Comparison of ENCODE assay signal across 11 cellular contexts in the genomic region with DNA sequence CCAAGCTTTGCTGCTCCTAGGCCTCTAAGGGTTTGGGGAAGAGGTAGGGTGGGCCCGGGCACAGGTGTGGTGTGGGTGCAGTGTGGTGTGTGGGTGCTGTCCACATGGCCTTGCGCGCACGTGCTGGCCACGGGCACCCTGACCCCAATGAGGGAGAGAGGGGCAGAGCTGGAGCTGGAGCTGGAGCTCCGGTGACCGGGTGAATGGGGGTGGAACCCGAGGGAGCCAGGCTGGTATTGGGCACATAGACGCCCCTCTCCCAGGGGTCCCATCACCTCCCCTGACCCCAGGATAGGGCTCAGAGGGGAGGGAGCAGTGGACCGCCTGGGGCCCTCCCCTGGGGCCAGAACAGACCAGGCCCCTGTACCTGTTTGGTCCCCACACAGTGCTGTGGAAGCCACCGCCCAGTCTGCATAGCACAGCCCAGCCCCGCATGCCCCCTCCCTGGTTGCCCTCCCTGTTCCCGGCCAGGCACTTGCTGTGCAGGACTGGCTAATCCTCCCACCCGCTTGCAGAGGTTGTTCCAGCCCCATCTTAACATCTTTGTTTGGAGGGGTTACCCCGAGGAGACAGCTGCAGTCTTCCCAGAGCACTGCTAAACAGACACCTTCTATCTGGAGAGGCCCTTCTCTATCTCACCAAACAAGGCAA. TPM values are rescaled to one million over a fixed set of nuclear protein-coding genes. Genes with fewer than 3 reads are reported as not detected.
DNase-seq lines count a peak whose midpoint lies in the region; ATAC-seq, FAIRE-seq and TF ChIP-seq lines count a peak whose summit lies in the region.
"Had no signal": no experiment of that assay in that cellular context is flagged by ENCODE, and none has a peak within 500 bp of the region (broad histone marks: within the 10 kb centered on the region; RNA-seq: fewer than 3 reads in every experiment).

No MANE protein-coding gene starts in this region.

- TF ChIP-seq CTCF in IMR-90 (conservative IDR thresholded peaks at IDR 0.05; ENCODE audit: low read depth, low read length) (no peak), H1 (IDR thresholded peaks at IDR 0.05; ENCODE audit: control extremely low read depth in 1 of 3, insufficient read depth in 1 of 3, low read depth in 1 of 3, low read length in 3 of 3) (no peak), mucosa of descending colon (IDR thresholded peaks at IDR 0.05) (no peak), tibial artery (IDR thresholded peaks at IDR 0.05) (no peak)

- H4K8ac ChIP-seq in IMR-90 (ENCODE audit: low read depth in 2 of 2, low read length in 2 of 2) (peak overlapping the region in 1 of 2 experiments; percentile 78; a peak in 1 of 4 replicates), H1 (ENCODE audit: extremely low read depth, insufficient read depth, low read length) (no peak overlapping the region; the same call in 1 of the 2 replicates)

- no peak for TF ChIP-seq EP300 in H1 (IDR thresholded peaks at IDR 0.05; ENCODE audit: borderline replicate concordance in 1 of 2, low read depth in 2 of 2, low read length in 2 of 2)

- H3K4me3 ChIP-seq in IMR-90 (ENCODE audit: insufficient read depth, low read depth, low read length) (no peak overlapping the region), H1 (ENCODE audit: extremely low read depth in 1 of 4, insufficient read depth in 2 of 4, low read depth in 3 of 4, low read length in 4 of 4) (peak overlapping the region in 1 of 4 experiments; percentile 65; a peak in 2 of 8 replicates), mucosa of descending colon (no peak overlapping the region), tibial artery (peak overlapping the region; percentile 61 to 84)

- intact Hi-C loops in IMR-90 (cut with micrococcal nuclease) (no loop called here), mucosa of descending colon (cut with DNase I, micrococcal nuclease) (no loop called here), tibial artery (cut with DNase I; ENCODE audit: low total_unique reads) (no loop called here)

- H3K9me1 ChIP-seq in IMR-90 (ENCODE audit: insufficient read depth, low read length): peaks cover 8% of the 10 kb centered on the region

- H2AK9ac ChIP-seq in IMR-90 (replicated peaks; ENCODE audit: low read depth, low read length, poor library complexity): peak overlapping the region; percentile 11

- peaks cover 27% of the 10 kb centered on the region for H3K4me1 ChIP-seq in IMR-90 (ENCODE audit: control insufficient read depth, insufficient read depth, low read length)
- H3K4me1 ChIP-seq in H1 (replicated peaks in 1 of 4; ENCODE audit: control insufficient read depth in 3 of 4, insufficient read depth in 4 of 4, low read length in 3 of 4): peaks cover 5 to 32% (median 17%) of the 10 kb centered on the region in 4 experiments
- no peaks in the 10 kb centered on the region for H3K4me1 ChIP-seq in mucosa of descending colon (ENCODE audit: low read depth)
- peaks cover 0 to 62% (median 48%) of the 10 kb centered on the region in 4 donors for H3K4me1 ChIP-seq in tibial artery

- FAIRE-seq in H1 (lab: Jason Lieb, UNC) (no peak), GM12892 (lab: Jason Lieb, UNC) (no peak)

- H3K14ac ChIP-seq in IMR-90 (replicated peaks; ENCODE audit: low read depth, low read length): no peak overlapping the region
- no peak overlapping the region for H3K14ac ChIP-seq in H1 (ENCODE audit: insufficient read length)

- 76% methylated on average over 3 of the region's 15 CpGs; no CpG with 5 or more reads in 1 of the 2 experiments for WGBS in IMR-90 (ENCODE audit: extremely low coverage in 2 of 2, insufficient read length in 1 of 2), 2 experiments
- WGBS in H1 (ENCODE audit: extremely low coverage in 1 of 2, insufficient coverage in 1 of 2, insufficient read length in 1 of 2, insufficient replicate concordance in 2 of 2, low coverage in 1 of 2, low lambda C conversion rate in 2 of 2, missing lambda C conversion rate in 1 of 2), 2 experiments: 61% methylated on average over 7 of the region's 15 CpGs; no CpG with 5 or more reads in 1 of the 2 experiments

- dilution Hi-C loops in IMR-90 (cut with HindIII; ENCODE audit: low sequenced_read_pairs, unreplicated experiment): no loop called here

- TF ChIP-seq RAD21 in IMR-90 (IDR thresholded peaks at IDR 0.05; ENCODE audit: low read length): no peak
- no peak for TF ChIP-seq RAD21 in H1 (IDR thresholded peaks at IDR 0.05 in 1 of 2, conservative IDR thresholded peaks at IDR 0.05 in 1 of 2; ENCODE audit: low read depth in 2 of 2, low read length in 2 of 2)

- POLR2A ChIA-PET in IMR-90 (lab: Charles Lee; ENCODE audit: unreplicated experiment): no interaction called here
- POLR2A ChIA-PET in H1 (lab: Charles Lee; ENCODE audit: partially characterized antibody): interaction anchor here (1.1 to 2.9 kb wide), 4 partner anchors 8 to 70 kb away, joined by 3 to 8 read pairs (median 4); no protein-coding TSS in a partner anchor

- H3K9ac ChIP-seq in IMR-90 (ENCODE audit: low read depth, low read length) (no peak overlapping the region), H1 (replicated peaks in 1 of 4; ENCODE audit: extremely low read depth in 1 of 4, low read depth in 3 of 4, low read length in 3 of 4) (no peak overlapping the region)

- peak overlapping the region; percentile 4; the same call in 1 of the 2 replicates for H3K23ac ChIP-seq in IMR-90 (ENCODE audit: low read depth, low read length)
- H3K23ac ChIP-seq in H1 (ENCODE audit: insufficient read length): no peak overlapping the region

- H3K56ac ChIP-seq in IMR-90 (ENCODE audit: extremely low read depth, insufficient read depth, low read length): no peak overlapping the region
- H3K56ac ChIP-seq in H1 (replicated peaks; ENCODE audit: insufficient read length, low read depth, low read length): no peak overlapping the region

- H3K79me1 ChIP-seq in IMR-90 (ENCODE audit: low read depth in 1 of 2, low read length in 2 of 2) (no peaks in the 10 kb centered on the region), H1 (ENCODE audit: low read depth, low read length) (no peaks in the 10 kb centered on the region)

- in situ Hi-C loops in IMR-90 (cut with MboI; ENCODE audit: low sequenced_read_pairs): no loop called here

- peak overlapping the region; percentile 77 for H2AFZ ChIP-seq in IMR-90 (replicated peaks; ENCODE audit: low read length, poor library complexity)
- H2AFZ ChIP-seq in H1 (ENCODE audit: low read length): no peak overlapping the region; the same call in 1 of the 2 replicates

- TF ChIP-seq POLR2A in IMR-90 (IDR thresholded peaks at IDR 0.05; ENCODE audit: low read depth, low read length) (no peak), H1 (IDR thresholded peaks at IDR 0.05; ENCODE audit: control extremely low read depth in 1 of 2, low read depth in 2 of 2, low read length in 2 of 2) (no peak), GM12892 (IDR thresholded peaks at IDR 0.05; ENCODE audit: low read depth, low read length) (no peak)

- peak overlapping the region; percentile 10; the same call in 1 of the 2 replicates for H4K5ac ChIP-seq in IMR-90 (ENCODE audit: low read depth, low read length)
- no peak overlapping the region for H4K5ac ChIP-seq in H1 (ENCODE audit: insufficient read length, low read depth, low read length)

- H2AK5ac ChIP-seq in IMR-90 (ENCODE audit: low read depth, low read length) (0 out of 2 replicates have a peak overlapping the region, but pooled peaks have one; percentile 4), H1 (ENCODE audit: low read depth, low read length) (peak overlapping the region; percentile 60; the same call in 1 of the 2 replicates)

- H3K27me3 ChIP-seq in IMR-90 (ENCODE audit: control insufficient read depth, insufficient read depth, low read length) (peaks cover 5% of the 10 kb centered on the region; the same call in 1 of the 2 replicates), H1 (replicated peaks in 1 of 4; ENCODE audit: control insufficient read depth in 3 of 4, extremely low read depth in 1 of 4, insufficient read depth in 3 of 4, low read length in 3 of 4) (peaks cover 0 to 13% (median 6%) of the 10 kb centered on the region in 4 experiments; a peak in 6 of 7 replicates), tibial artery (no peaks in the 10 kb centered on the region)

- H3K18ac ChIP-seq in IMR-90 (ENCODE audit: low read depth, low read length): no peak overlapping the region
- peak overlapping the region; percentile 60; the same call in 1 of the 2 replicates for H3K18ac ChIP-seq in H1 (ENCODE audit: extremely low read depth, low read length)

- 0 out of 2 replicates have a peak overlapping the region, but pooled peaks have one; percentile 40 for H3K4ac ChIP-seq in IMR-90 (ENCODE audit: low read depth, low read length)
- H3K4ac ChIP-seq in H1 (replicated peaks; ENCODE audit: insufficient read length, low read depth, low read length): no peak overlapping the region

- peak overlapping the region; percentile 63; the same call in 1 of the 2 replicates for H2BK12ac ChIP-seq in H1 (ENCODE audit: low read depth, low read length)

- H4K20me1 ChIP-seq in IMR-90 (ENCODE audit: insufficient read depth, low read length) (no peaks in the 10 kb centered on the region), H1 (replicated peaks in 1 of 2; ENCODE audit: control insufficient read depth in 1 of 2, insufficient read depth in 2 of 2, low read length in 2 of 2) (no peaks in the 10 kb centered on the region)

- H2BK120ac ChIP-seq in IMR-90 (ENCODE audit: low read depth, low read length) (no peak overlapping the region), H1 (replicated peaks; ENCODE audit: low read depth, low read length) (no peak overlapping the region)

- CTCF ChIA-PET in IMR-90 (lab: Yijun Ruan, JAX) (interaction anchor here (0.7 to 0.9 kb wide), 2 partner anchors 20 to 30 kb away, joined by 3 read pairs; no protein-coding TSS in a partner anchor), H1 (lab: Charles Lee; ENCODE audit: partially characterized antibody) (interaction anchor here (1.4 to 45.1 kb wide), 4 partner anchors 6 to 70 kb away, joined by 6 to 1432 read pairs (median 734); partner anchors contain the start of genes ADAM33 and SIGLEC1)

- H2BK20ac ChIP-seq in IMR-90 (ENCODE audit: low read depth, low read length) (0 out of 2 replicates have a peak overlapping the region, but pooled peaks have one; percentile 1), H1 (ENCODE audit: low read length) (peak overlapping the region; percentile 72; the same call in 1 of the 2 replicates)

- peaks cover 11% of the 10 kb centered on the region for H3K23me2 ChIP-seq in H1 (ENCODE audit: low read depth, low read length)

- BruUV-seq in IMR-90 (replicated peaks; lab: Mats Ljungman, UMichigan): no TSS peak

- H3K27ac ChIP-seq in IMR-90 (ENCODE audit: insufficient read depth, low read length) (no peak overlapping the region), H1 (ENCODE audit: low read depth, low read length) (no peak overlapping the region), tibial artery (peak overlapping the region; percentile 82 to 90)

- H3K9me3 ChIP-seq in IMR-90 (ENCODE audit: control insufficient read depth, insufficient read depth, low read length) (no peaks in the 10 kb centered on the region), H1 (ENCODE audit: insufficient read depth in 2 of 2, low read depth in 1 of 2, low read length in 1 of 2) (no peaks in the 10 kb centered on the region), mucosa of descending colon (no peaks in the 10 kb centered on the region), tibial artery (no peaks in the 10 kb centered on the region)

- ATAC-seq in IMR-90 (ENCODE audit: low read depth): no peak
- peak; percentile 10 for ATAC-seq in mucosa of descending colon

- H3K79me2 ChIP-seq in H1 (ENCODE audit: control insufficient read depth in 1 of 2, insufficient read depth in 2 of 2, low read length in 2 of 2): no peaks in the 10 kb centered on the region

- DNase-seq in IMR-90 (no peak), H1 (ENCODE audit: low read depth in 1 of 2, low spot score in 2 of 2) (no peak), mucosa of descending colon (no peak), tibial artery (no peak), GM12892 (ENCODE audit: insufficient read length) (no peak), hypothalamus (lab: John Stamatoyannopoulos, UW) (no peak), germinal center (ENCODE audit: low spot score) (no peak)
- DNase-seq: NCI-H1105 treated with DMSO at 0.1 percent for 48 hours; stimulated activated CD4-positive, alpha-beta T cell treated with anti-CD3 and anti-CD28 coated beads, Interleukin-2, amount 100 ng/mL, for 48 hours; T-helper 2 cell had no signal

- H3K4me2 ChIP-seq in IMR-90 (ENCODE audit: low read depth, low read length): peak overlapping the region; percentile 10; the same call in 1 of the 2 replicates
- peak overlapping the region; percentile 71 to 76 for H3K4me2 ChIP-seq in H1 (ENCODE audit: insufficient read depth in 1 of 2, low read depth in 2 of 2, low read length in 2 of 2)

- H2BK5ac ChIP-seq in IMR-90 (ENCODE audit: low read depth, low read length, poor library complexity, severe bottlenecking) (no peak overlapping the region), H1 (ENCODE audit: low read depth, low read length) (peak overlapping the region; percentile 52; the same call in 1 of the 2 replicates)

- no peaks in the 10 kb centered on the region for H3K36me3 ChIP-seq in IMR-90 (ENCODE audit: control insufficient read depth, insufficient read depth, low read length)
- H3K36me3 ChIP-seq in H1 (ENCODE audit: control insufficient read depth in 2 of 4, insufficient read depth in 4 of 4, low read length in 3 of 4): no peaks in the 10 kb centered on the region
- no peaks in the 10 kb centered on the region for H3K36me3 ChIP-seq in mucosa of descending colon (ENCODE audit: low read depth)
- no peaks in the 10 kb centered on the region for H3K36me3 ChIP-seq in tibial artery

- H2BK15ac ChIP-seq in IMR-90 (ENCODE audit: low read depth, low read length) (no peak overlapping the region), H1 (ENCODE audit: low read length) (peak overlapping the region; percentile 75; the same call in 1 of the 2 replicates)

- H4K91ac ChIP-seq in IMR-90 (ENCODE audit: insufficient read depth, low read depth, low read length) (0 out of 2 replicates have a peak overlapping the region, but pooled peaks have one; percentile 62), H1 (replicated peaks; ENCODE audit: insufficient read length, low read length) (peak overlapping the region; percentile 70)

RNA-seq across cellular contexts. Expression of gene ADAM33, which starts 1.0 kb away (rescaled TPM):
- under 0.01 and 0.18 TPM in 2 replicates for total RNA-seq in IMR-90 (2012; rRNA removed)
- 1.6 and 1.7 TPM in 2 replicates for polyA plus RNA-seq in IMR-90 (2012; rRNA removed)
- 0.13 and 0.60 TPM in 2 replicates for polyA plus RNA-seq in IMR-90 (2012; cell fraction: cytosol; rRNA removed)
- 17.6 and 23.5 TPM in 2 replicates for polyA plus RNA-seq in IMR-90 (2012; cell fraction: nucleus; rRNA removed; ENCODE audit: low replicate concordance)
- total RNA-seq in H1 (2021; fragmentation: NEBNext Ultra II Directional; extraction: Animal tissue kit (Norgen Biotek cat#: 25700)): 5.7 and 6.0 TPM in 2 replicates
- 4.2 and 7.0 TPM in 2 replicates for polyA plus RNA-seq in H1 (2011; rRNA removed)
- polyA plus RNA-seq in H1 (2011; cell fraction: cytosol; rRNA removed): 5.8 TPM
- 49.2 TPM for polyA plus RNA-seq in H1 (2011; cell fraction: nucleus; rRNA removed)
- polyA plus RNA-seq in H1 (2012, experiment 1 of 2): 4.7 to 8.5 TPM (median 6.9 TPM) in 4 replicates
- polyA plus RNA-seq in H1 (2012, experiment 2 of 2): 3.2 TPM
- polyA plus RNA-seq in H1 (2013, experiment 1 of 2): 4.5 TPM
- 4.1 TPM for polyA plus RNA-seq in H1 (2013, experiment 2 of 2)
- 1.6 and 2.3 TPM in 2 replicates for polyA minus RNA-seq in H1 (2011; rRNA and poly(A)+ RNA removed)
- polyA minus RNA-seq in H1 (2011; cell fraction: cytosol; rRNA and poly(A)+ RNA removed): 1.6 TPM
- 10.8 TPM for polyA minus RNA-seq in H1 (2011; cell fraction: nucleus; rRNA and poly(A)+ RNA removed)
- 10 to 100 TPM in 1 of 3 donors, 1 to 10 TPM in 2; 6.4 to 86.6 (median 9.7) TPM for total RNA-seq in mucosa of descending colon
- not detected for polyA plus RNA-seq in GM12892 (2012; ENCODE audit: missing spikeins)
- total RNA-seq: Daoy had no signal

RNA-seq across cellular contexts. Expression of gene GFRA4, which starts 17.6 kb away (rescaled TPM):
- not detected in 2 replicates for total RNA-seq in IMR-90 (2012; rRNA removed)
- polyA plus RNA-seq in IMR-90 (2012; rRNA removed): not detected in 2 replicates
- not detected in 2 replicates for polyA plus RNA-seq in IMR-90 (2012; cell fraction: cytosol; rRNA removed)
- polyA plus RNA-seq in IMR-90 (2012; cell fraction: nucleus; rRNA removed; ENCODE audit: low replicate concordance): not detected in 2 replicates
- not detected in 2 replicates for total RNA-seq in H1 (2021; fragmentation: NEBNext Ultra II Directional; extraction: Animal tissue kit (Norgen Biotek cat#: 25700))
- polyA plus RNA-seq in H1 (2011; rRNA removed): 0.05 TPM in 1 of 2 replicates, not detected in the other
- polyA plus RNA-seq in H1 (2011; cell fraction: cytosol; rRNA removed): not detected
- polyA plus RNA-seq in H1 (2011; cell fraction: nucleus; rRNA removed): 0.13 TPM
- not detected in 4 replicates for polyA plus RNA-seq in H1 (2012, experiment 1 of 2)
- polyA plus RNA-seq in H1 (2012, experiment 2 of 2): not detected
- not detected for polyA plus RNA-seq in H1 (2013, experiment 1 of 2)
- polyA plus RNA-seq in H1 (2013, experiment 2 of 2): not detected
- not detected in 2 replicates for polyA minus RNA-seq in H1 (2011; rRNA and poly(A)+ RNA removed)
- polyA minus RNA-seq in H1 (2011; cell fraction: cytosol; rRNA and poly(A)+ RNA removed): not detected
- polyA minus RNA-seq in H1 (2011; cell fraction: nucleus; rRNA and poly(A)+ RNA removed): not detected
- total RNA-seq in mucosa of descending colon: not detected
- polyA plus RNA-seq in GM12892 (2012; ENCODE audit: missing spikeins): not detected
- total RNA-seq: Daoy had no signal

RNA-seq across cellular contexts. Expression of gene SIGLEC1, which starts 31.6 kb away (rescaled TPM):
- total RNA-seq in IMR-90 (2012; rRNA removed) (not detected in 2 replicates), mucosa of descending colon (10 to 100 TPM in 2 of 3 donors, 1 to 10 TPM in 1; 3.3 to 21.7 (median 12.2) TPM)
- polyA plus RNA-seq in IMR-90 (2012; rRNA removed) (not detected in 2 replicates), H1 (2011; rRNA removed) (0.02 TPM in 2 replicates)
- not detected in 2 replicates for polyA plus RNA-seq in IMR-90 (2012; cell fraction: cytosol; rRNA removed)
- polyA plus RNA-seq in IMR-90 (2012; cell fraction: nucleus; rRNA removed; ENCODE audit: low replicate concordance): 0.01 TPM in 1 of 2 replicates, not detected in the other
- total RNA-seq in H1 (2021; fragmentation: NEBNext Ultra II Directional; extraction: Animal tissue kit (Norgen Biotek cat#: 25700)): not detected in 2 replicates
- polyA plus RNA-seq in H1 (2011; cell fraction: cytosol; rRNA removed): not detected
- polyA plus RNA-seq in H1 (2011; cell fraction: nucleus; rRNA removed): 0.04 TPM
- polyA plus RNA-seq in H1 (2012, experiment 1 of 2): not detected in 4 replicates
- polyA plus RNA-seq in H1 (2012, experiment 2 of 2): not detected
- not detected for polyA plus RNA-seq in H1 (2013, experiment 1 of 2)
- not detected for polyA plus RNA-seq in H1 (2013, experiment 2 of 2)
- polyA minus RNA-seq in H1 (2011; rRNA and poly(A)+ RNA removed): not detected in 2 replicates
- polyA minus RNA-seq in H1 (2011; cell fraction: cytosol; rRNA and poly(A)+ RNA removed): not detected
- polyA minus RNA-seq in H1 (2011; cell fraction: nucleus; rRNA and poly(A)+ RNA removed): not detected
- not detected for polyA plus RNA-seq in GM12892 (2012; ENCODE audit: missing spikeins)
- total RNA-seq: Daoy had no signal

RNA-seq across cellular contexts. Expression of gene HSPA12B, which starts 51.7 kb away (rescaled TPM):
- total RNA-seq in IMR-90 (2012; rRNA removed) (not detected in 2 replicates), mucosa of descending colon (1 to 10 TPM; 1.2 to 5.9 (median 3.4) TPM)
- polyA plus RNA-seq in IMR-90 (2012; rRNA removed) (not detected in 2 replicates), H1 (2011; rRNA removed) (2.2 and 3.5 TPM in 2 replicates)
- polyA plus RNA-seq in IMR-90 (2012; cell fraction: cytosol; rRNA removed): 0.03 TPM in 1 of 2 replicates, not detected in the other
- polyA plus RNA-seq in IMR-90 (2012; cell fraction: nucleus; rRNA removed; ENCODE audit: low replicate concordance): not detected in 2 replicates
- total RNA-seq in H1 (2021; fragmentation: NEBNext Ultra II Directional; extraction: Animal tissue kit (Norgen Biotek cat#: 25700)): 4.3 and 4.9 TPM in 2 replicates
- polyA plus RNA-seq in H1 (2011; cell fraction: cytosol; rRNA removed): 3.1 TPM
- polyA plus RNA-seq in H1 (2011; cell fraction: nucleus; rRNA removed): 7.7 TPM
- 2.8 to 6.7 TPM (median 5.2 TPM) in 4 replicates for polyA plus RNA-seq in H1 (2012, experiment 1 of 2)
- polyA plus RNA-seq in H1 (2012, experiment 2 of 2): 2.5 TPM
- 2.7 TPM for polyA plus RNA-seq in H1 (2013, experiment 1 of 2)
- 2.5 TPM for polyA plus RNA-seq in H1 (2013, experiment 2 of 2)
- 1.6 and 1.9 TPM in 2 replicates for polyA minus RNA-seq in H1 (2011; rRNA and poly(A)+ RNA removed)
- polyA minus RNA-seq in H1 (2011; cell fraction: cytosol; rRNA and poly(A)+ RNA removed): 2.5 TPM
- polyA minus RNA-seq in H1 (2011; cell fraction: nucleus; rRNA and poly(A)+ RNA removed): 8.1 TPM
- 0.11 TPM for polyA plus RNA-seq in GM12892 (2012; ENCODE audit: missing spikeins)

Comparison
In these comparisons a context has a peak if more than half of its experiments do, and no peak if none do; other contexts are left out.
1. H3K27ac ChIP-seq: peak in tibial artery (2 of 2); none in IMR-90 (single experiment) and H1 (single experiment).
2. H3K4me3 ChIP-seq: peak in tibial artery (2 of 2); none in IMR-90 (single experiment) and mucosa of descending colon (single experiment).